Comparison of ENCODE assay signal across 1 cellular context in genomic region chr1:2627746-2628145, GRCh38.
TF ChIP-seq lines count a peak whose summit lies in the region.

No MANE protein-coding gene starts in this region.

TF ChIP-seq in HepG2, 621 proteins besides CTCF, POLR2A, EP300 and RAD21:
- TF ChIP-seq SP1 (IDR thresholded peaks at IDR 0.05): no peak
- TF ChIP-seq SP1 (CRISPR knock-in tag; IDR thresholded peaks at IDR 0.05): no peak
- 0 out of 2 replicates have a peak, but pooled peaks have one; percentile 1 for TF ChIP-seq EZH2 (conservative IDR thresholded peaks at IDR 0.05; ENCODE audit: low read depth, low read length)
